14 cellular contexts compared by ENCODE assay signal in genomic region chr10:71512213-71512745, GRCh38.
"Had no signal": no experiment of that assay in that cellular context is flagged by ENCODE, and none has a peak within 500 bp of the region (broad histone marks: within the 10 kb centered on the region; RNA-seq: fewer than 3 reads in every experiment).

No MANE protein-coding gene starts in this region.

- ATAC-seq: activated T-cell treated with anti-CD3 and anti-CD28 coated beads, Interleukin-2, amount 50 U/mL, for 72 hours; foreskin keratinocyte; left lobe of liver; natural killer cell; stimulated activated naive CD8-positive, alpha-beta T cell treated with anti-CD3 and anti-CD28 coated beads, Interleukin-15, amount 100 ng/mL, for 72 hours had no signal

- H3K9me3 ChIP-seq: heart right ventricle, testis, uterus had no signal

- H3K4me1 ChIP-seq: foreskin keratinocyte, uterus had no signal

- H3K4me3 Mint-ChIP-seq: activated CD4-positive, alpha-beta memory T cell treated with anti-CD3 and anti-CD28 coated beads, Interleukin-2, amount 10 ng/mL, durations not matched to agents 7 days and 5 days; activated naive CD8-positive, alpha-beta T cell treated with anti-CD3 and anti-CD28 coated beads for 36 hours; activated T-cell treated with anti-CD3 and anti-CD28 coated beads, Interleukin-2, amount 50 U/mL, for 72 hours; natural killer cell; stimulated activated naive CD8-positive, alpha-beta T cell treated with anti-CD3 and anti-CD28 coated beads, Interleukin-15, amount 100 ng/mL, for 72 hours had no signal

- H3K27ac Mint-ChIP-seq: activated CD4-positive, alpha-beta memory T cell treated with anti-CD3 and anti-CD28 coated beads, Interleukin-2, amount 10 ng/mL, durations not matched to agents 7 days and 5 days; activated naive CD8-positive, alpha-beta T cell treated with anti-CD3 and anti-CD28 coated beads for 36 hours; activated T-cell treated with anti-CD3 and anti-CD28 coated beads, Interleukin-2, amount 50 U/mL, for 72 hours; natural killer cell; stimulated activated naive CD8-positive, alpha-beta T cell treated with anti-CD3 and anti-CD28 coated beads, Interleukin-15, amount 100 ng/mL, for 72 hours had no signal

- H3K4me3 ChIP-seq: heart right ventricle, testis, uterus had no signal

- H3K27ac ChIP-seq: foreskin keratinocyte, heart right ventricle, testis, uterus had no signal

- H3K27me3 Mint-ChIP-seq: activated CD4-positive, alpha-beta memory T cell treated with anti-CD3 and anti-CD28 coated beads, Interleukin-2, amount 10 ng/mL, durations not matched to agents 7 days and 5 days; activated naive CD8-positive, alpha-beta T cell treated with anti-CD3 and anti-CD28 coated beads for 36 hours; stimulated activated naive CD8-positive, alpha-beta T cell treated with anti-CD3 and anti-CD28 coated beads, Interleukin-15, amount 100 ng/mL, for 72 hours had no signal

- H3K36me3 ChIP-seq: heart right ventricle, uterus had no signal

- H3K27me3 ChIP-seq: heart right ventricle, testis, uterus had no signal

- H3K4me1 Mint-ChIP-seq: activated CD4-positive, alpha-beta memory T cell treated with anti-CD3 and anti-CD28 coated beads, Interleukin-2, amount 10 ng/mL, durations not matched to agents 7 days and 5 days; activated naive CD8-positive, alpha-beta T cell treated with anti-CD3 and anti-CD28 coated beads for 36 hours; natural killer cell; stimulated activated naive CD8-positive, alpha-beta T cell treated with anti-CD3 and anti-CD28 coated beads, Interleukin-15, amount 100 ng/mL, for 72 hours had no signal

- DNase-seq: activated CD4-positive, alpha-beta memory T cell treated with anti-CD3 and anti-CD28 coated beads, Interleukin-2, amount 10 ng/mL, durations not matched to agents 7 days and 5 days; activated gamma-delta T cell treated with Interleukin-2 at 50 U/mL for 16 hours; activated naive CD8-positive, alpha-beta T cell treated with anti-CD3 and anti-CD28 coated beads for 36 hours; activated T-cell treated with anti-CD3 and anti-CD28 coated beads, Interleukin-2, amount 50 U/mL, for 72 hours; heart right ventricle; natural killer cell; stimulated activated CD4-positive, alpha-beta T cell treated with anti-CD3 and anti-CD28 coated beads, Interleukin-15, amount 100 ng/mL, for 24 hours; stimulated activated CD4-positive, alpha-beta T cell treated with anti-CD3 and anti-CD28 coated beads, Interleukin-4, amount 100 ng/mL, for 24 hours; stimulated activated naive CD8-positive, alpha-beta T cell treated with anti-CD3 and anti-CD28 coated beads, Interleukin-15, amount 100 ng/mL, for 72 hours; T-helper 9 cell; testis; uterus had no signal

- H3K9me3 Mint-ChIP-seq: activated CD4-positive, alpha-beta memory T cell treated with anti-CD3 and anti-CD28 coated beads, Interleukin-2, amount 10 ng/mL, durations not matched to agents 7 days and 5 days; activated naive CD8-positive, alpha-beta T cell treated with anti-CD3 and anti-CD28 coated beads for 36 hours; activated T-cell treated with anti-CD3 and anti-CD28 coated beads, Interleukin-2, amount 50 U/mL, for 72 hours; natural killer cell; stimulated activated naive CD8-positive, alpha-beta T cell treated with anti-CD3 and anti-CD28 coated beads, Interleukin-15, amount 100 ng/mL, for 72 hours had no signal

- H3K36me3 Mint-ChIP-seq: activated naive CD8-positive, alpha-beta T cell treated with anti-CD3 and anti-CD28 coated beads for 36 hours; natural killer cell had no signal
